ENCODE assay signal across 9 cellular contexts in genomic region chr1:3651011-3651938, GRCh38. TPM values are rescaled to one million over a fixed set of nuclear protein-coding genes. Genes with fewer than 3 reads are reported as not detected.
DNase-seq lines count a peak whose midpoint lies in the region; ATAC-seq and TF ChIP-seq lines count a peak whose summit lies in the region.
"Had no signal": no experiment of that assay in that cellular context is flagged by ENCODE, and none has a peak within 500 bp of the region (broad histone marks: within the 10 kb centered on the region; RNA-seq: fewer than 3 reads in every experiment).

No MANE protein-coding gene starts in this region.

- ATAC-seq in central memory CD8-positive, alpha-beta T cell (replicated peaks; ENCODE audit: extremely low read depth, poor library complexity, severe bottlenecking): no peak
- no peak for ATAC-seq in GM21528 (IDR thresholded peaks at IDR 0.05; ENCODE audit: low FRiP score, unreplicated experiment)
- ATAC-seq in HG03135 (IDR thresholded peaks at IDR 0.05; ENCODE audit: unreplicated experiment): no peak
- ATAC-seq in HG02938 (IDR thresholded peaks at IDR 0.05; ENCODE audit: unreplicated experiment): no peak

- TF ChIP-seq CTCF in Calu3 (IDR thresholded peaks at IDR 0.05; ENCODE audit: unreplicated experiment): no peak
- no peak for TF ChIP-seq CTCF in neural crest cell (conservative IDR thresholded peaks at IDR 0.05)

- H3K27me3 Mint-ChIP-seq in Calu3 (ENCODE audit: unreplicated experiment): peaks cover 43% of the 10 kb centered on the region
- H3K27me3 Mint-ChIP-seq in IgD-negative memory B cell: peaks cover 38% of the 10 kb centered on the region
- peaks cover 42% of the 10 kb centered on the region for H3K27me3 Mint-ChIP-seq in central memory CD8-positive, alpha-beta T cell
- H3K27me3 Mint-ChIP-seq in neural crest cell (ENCODE audit: low read depth): peaks cover 64% of the 10 kb centered on the region

- intact Hi-C loops in Calu3 (cut with micrococcal nuclease; ENCODE audit: unreplicated experiment): loop anchor here (10.0 kb wide), 1 partner anchor 74 kb away; no protein-coding TSS in a partner anchor

- H3K36me3 Mint-ChIP-seq in Calu3 (ENCODE audit: insufficient read depth, unreplicated experiment): peaks cover 11% of the 10 kb centered on the region
- no peaks in the 10 kb centered on the region for H3K36me3 Mint-ChIP-seq in IgD-negative memory B cell
- H3K36me3 Mint-ChIP-seq in central memory CD8-positive, alpha-beta T cell (ENCODE audit: insufficient read depth): peaks cover 4% of the 10 kb centered on the region
- no peaks in the 10 kb centered on the region for H3K36me3 Mint-ChIP-seq in neural crest cell (ENCODE audit: low read depth)

- H3K4me3 Mint-ChIP-seq in Calu3 (ENCODE audit: low read depth, unreplicated experiment) (peak overlapping the region; percentile 51), IgD-negative memory B cell (peak overlapping the region; percentile 64 to 98 (median 86)), neural crest cell (peak overlapping the region; percentile 57)
- H3K4me3 Mint-ChIP-seq in central memory CD8-positive, alpha-beta T cell: peak overlapping the region; percentile 76

- no peaks in the 10 kb centered on the region for H3K4me1 Mint-ChIP-seq in Calu3 (ENCODE audit: low read depth, unreplicated experiment)
- H3K4me1 Mint-ChIP-seq in IgD-negative memory B cell: peaks cover 19 to 52% (median 34%) of the 10 kb centered on the region in 3 donors
- H3K4me1 Mint-ChIP-seq in central memory CD8-positive, alpha-beta T cell: peaks cover 23% of the 10 kb centered on the region
- peaks cover 24% of the 10 kb centered on the region for H3K4me1 Mint-ChIP-seq in neural crest cell

- H3K9me3 Mint-ChIP-seq in Calu3 (ENCODE audit: low read depth, unreplicated experiment): no peaks in the 10 kb centered on the region
- no peaks in the 10 kb centered on the region for H3K9me3 Mint-ChIP-seq in IgD-negative memory B cell
- no peaks in the 10 kb centered on the region for H3K9me3 Mint-ChIP-seq in central memory CD8-positive, alpha-beta T cell
- H3K9me3 Mint-ChIP-seq in neural crest cell: no peaks in the 10 kb centered on the region

- DNase-seq in Calu3 (no peak), neural crest cell (ENCODE audit: low read depth, low spot score) (no peak), NOMO-1 treated with DMSO at 0.1 percent for 48 hours (lab: John Stamatoyannopoulos, UW; ENCODE audit: unreplicated experiment) (no peak)
- DNase-seq in central memory CD8-positive, alpha-beta T cell (ENCODE audit: low spot score in 2 of 2): no peak
- DNase-seq: NCI-H1417 treated with DMSO at 0.1 percent for 48 hours had no signal

- no TSS peak for BruUV-seq in Calu3 (replicated peaks; lab: Mats Ljungman, UMichigan)

- H3K27ac Mint-ChIP-seq in Calu3 (ENCODE audit: unreplicated experiment) (no peak overlapping the region), IgD-negative memory B cell (peak overlapping the region in 1 of 3 donors; percentile 51), neural crest cell (ENCODE audit: unreplicated experiment) (no peak overlapping the region)
- no peak overlapping the region for H3K27ac Mint-ChIP-seq in central memory CD8-positive, alpha-beta T cell (ENCODE audit: low read depth)

- CTCF ChIA-PET in Calu3 (lab: Charles Lee): interaction anchor here (0.6 kb wide), 1 partner anchor 73 kb away, joined by 4 read pairs; no protein-coding TSS in a partner anchor

RNA-seq across cellular contexts. Expression of gene TP73, which starts 1.0 kb away (rescaled TPM):
- total RNA-seq in Calu3 (2022) (0.34 and 0.54 TPM in 2 replicates), neural crest cell (1.5 and 2.1 TPM in 2 replicates)
- 0.88 TPM for polyA plus RNA-seq in IgD-negative memory B cell

RNA-seq across cellular contexts. Expression of gene WRAP73, which starts 1.4 kb away (rescaled TPM):
- total RNA-seq in Calu3 (2022): 14.9 and 18.6 TPM in 2 replicates
- 29.7 TPM for polyA plus RNA-seq in IgD-negative memory B cell
- 26.0 and 28.9 TPM in 2 replicates for total RNA-seq in neural crest cell

RNA-seq across cellular contexts. Expression of gene TPRG1L, which starts 26.5 kb away (rescaled TPM):
- total RNA-seq in Calu3 (2022): 22.5 and 27.3 TPM in 2 replicates
- 37.8 TPM for polyA plus RNA-seq in IgD-negative memory B cell
- 14.5 and 14.9 TPM in 2 replicates for total RNA-seq in neural crest cell

RNA-seq across cellular contexts. Expression of gene MEGF6, which starts 40.0 kb away (rescaled TPM):
- total RNA-seq in Calu3 (2022) (32.4 and 33.8 TPM in 2 replicates), neural crest cell (36.7 and 38.8 TPM in 2 replicates)
- polyA plus RNA-seq in IgD-negative memory B cell: 2.3 TPM
